ENCODE assay signal across 20 cellular contexts in genomic region chr2:202736826-202737225, GRCh38.
DNase-seq lines count a peak whose midpoint lies in the region; ATAC-seq, FAIRE-seq and TF ChIP-seq lines count a peak whose summit lies in the region.
"Had no signal": no experiment of that assay in that cellular context is flagged by ENCODE, and none has a peak within 500 bp of the region (broad histone marks: within the 10 kb centered on the region; RNA-seq: fewer than 3 reads in every experiment).

No MANE protein-coding gene starts in this region.

- no peak overlapping the region for H3K27ac Mint-ChIP-seq in activated naive CD4-positive, alpha-beta T cell treated with anti-CD3 and anti-CD28 coated beads for 36 hours
- peak overlapping the region; percentile 19 for H3K27ac Mint-ChIP-seq in CD4-positive, alpha-beta T cell
- H3K27ac Mint-ChIP-seq in naive thymus-derived CD8-positive, alpha-beta T cell, result peak overlapping the region in 8 of 10 donors; percentile 13 to 90 (median 72)
- H3K27ac Mint-ChIP-seq: HFFc6 had no signal

- H3K27me3 ChIP-seq in CD4-positive, alpha-beta T cell (ENCODE audit: control insufficient read depth, insufficient read depth, low read length), result no peaks in the 10 kb centered on the region
- H3K27me3 ChIP-seq: BLaER1 treated with 17β-estradiol and CSF1 and Interleukin-3, amounts not matched to agents 10 nM and 100 nM had no signal

- peaks cover 30% of the 10 kb centered on the region for H3K4me1 Mint-ChIP-seq in activated naive CD4-positive, alpha-beta T cell treated with anti-CD3 and anti-CD28 coated beads for 36 hours (ENCODE audit: low read depth)
- peaks cover 32% of the 10 kb centered on the region for H3K4me1 Mint-ChIP-seq in CD4-positive, alpha-beta T cell (ENCODE audit: low read depth)
- peaks cover 7 to 35% (median 28%) of the 10 kb centered on the region in 4 donors for H3K4me1 Mint-ChIP-seq in naive thymus-derived CD8-positive, alpha-beta T cell

- H3K9me3 ChIP-seq in CD4-positive, alpha-beta T cell (ENCODE audit: control insufficient read depth, low read length), result peaks cover 5% of the 10 kb centered on the region
- H3K9me3 ChIP-seq: Caco-2 had no signal

- H3K27ac ChIP-seq in CD4-positive, alpha-beta T cell (ENCODE audit: low read depth, low read length), result no peak overlapping the region
- H3K27ac ChIP-seq: BLaER1 treated with 17β-estradiol and CSF1 and Interleukin-3, amounts not matched to agents 10 nM and 100 nM; HL-60 had no signal

- peak; percentile 51 for ATAC-seq in CD4-positive, alpha-beta T cell (ENCODE audit: poor library complexity)
- peak; percentile 53 to 72 for ATAC-seq in naive thymus-derived CD8-positive, alpha-beta T cell
- ATAC-seq: HCT116 had no signal

- FAIRE-seq in RCC 7860 (lab: Jason Lieb, UNC), result no peak
- FAIRE-seq: D721Med, GM12892, GM18507 had no signal

- H3K27me3 Mint-ChIP-seq in activated naive CD4-positive, alpha-beta T cell treated with anti-CD3 and anti-CD28 coated beads for 36 hours (ENCODE audit: low read depth), result no peaks in the 10 kb centered on the region
- H3K27me3 Mint-ChIP-seq in CD4-positive, alpha-beta T cell, result no peaks in the 10 kb centered on the region
- no peaks in the 10 kb centered on the region for H3K27me3 Mint-ChIP-seq in naive thymus-derived CD8-positive, alpha-beta T cell
- H3K27me3 Mint-ChIP-seq: B cell had no signal

- CTCF ChIA-PET in activated naive CD4-positive, alpha-beta T cell treated with anti-CD3 and anti-CD28 coated beads for 36 hours (lab: Charles Lee), result interaction anchor here (0.8 to 1.7 kb wide), 2 partner anchors 19 to 148 kb away, joined by 3 to 4 read pairs; no protein-coding TSS in a partner anchor
- CTCF ChIA-PET in CD4-positive, alpha-beta T cell (lab: Charles Lee), result no interaction called here

- TF ChIP-seq CTCF in CD4-positive, alpha-beta T cell (IDR thresholded peaks at IDR 0.05), result no peak

- H3K36me3 Mint-ChIP-seq in activated naive CD4-positive, alpha-beta T cell treated with anti-CD3 and anti-CD28 coated beads for 36 hours (ENCODE audit: low read depth), result peaks cover 33% of the 10 kb centered on the region
- H3K36me3 Mint-ChIP-seq in CD4-positive, alpha-beta T cell (ENCODE audit: low read depth), result peaks cover 75% of the 10 kb centered on the region
- H3K36me3 Mint-ChIP-seq in naive thymus-derived CD8-positive, alpha-beta T cell, result peaks cover 11 to 63% (median 34%) of the 10 kb centered on the region in 3 donors

- H3K4me3 Mint-ChIP-seq in activated naive CD4-positive, alpha-beta T cell treated with anti-CD3 and anti-CD28 coated beads for 36 hours, result no peak overlapping the region
- H3K4me3 Mint-ChIP-seq in CD4-positive, alpha-beta T cell, result no peak overlapping the region
- peak overlapping the region in 8 of 10 donors; percentile 27 to 72 (median 54) for H3K4me3 Mint-ChIP-seq in naive thymus-derived CD8-positive, alpha-beta T cell
- H3K4me3 Mint-ChIP-seq: B cell; CD8-positive, alpha-beta memory T cell; HFFc6 had no signal

- H3K9me3 Mint-ChIP-seq in activated naive CD4-positive, alpha-beta T cell treated with anti-CD3 and anti-CD28 coated beads for 36 hours, result peaks cover 9% of the 10 kb centered on the region
- H3K9me3 Mint-ChIP-seq in CD4-positive, alpha-beta T cell, result no peaks in the 10 kb centered on the region
- peaks cover 0 to 22% (median 7%) of the 10 kb centered on the region in 9 donors for H3K9me3 Mint-ChIP-seq in naive thymus-derived CD8-positive, alpha-beta T cell

- intact Hi-C loops in activated naive CD4-positive, alpha-beta T cell treated with anti-CD3 and anti-CD28 coated beads for 36 hours (cut with micrococcal nuclease), result loop anchor here (2.0 kb wide), 1 partner anchor 20 kb away; no protein-coding TSS in a partner anchor
- intact Hi-C loops in CD4-positive, alpha-beta T cell (cut with DNase I, micrococcal nuclease), result no loop called here

- peak; percentile 23 for DNase-seq in activated naive CD4-positive, alpha-beta T cell treated with anti-CD3 and anti-CD28 coated beads for 36 hours
- no peak for DNase-seq in activated naive CD4-positive, alpha-beta T cell treated with Interleukin-2 at 50 U/mL for 16 hours
- DNase-seq in CD4-positive, alpha-beta T cell, result no peak
- DNase-seq in OCI-M1 (lab: John Stamatoyannopoulos, UW) (peak; percentile 30), RCC 7860 (ENCODE audit: low spot score) (no peak)
- peak in 1 of 10 donors; percentile 23 for DNase-seq in naive thymus-derived CD8-positive, alpha-beta T cell
- DNase-seq: Caco-2; CD8-positive, alpha-beta memory T cell; DMS79; GDM1; GOT3; H7; HFFc6 had no signal

- POLR2A ChIA-PET in CD4-positive, alpha-beta T cell (lab: Charles Lee), result interaction anchor here (0.6 to 2.5 kb wide), 3 partner anchors 94 to 1778 kb away, joined by 3 to 20 read pairs (median 3); partner anchors contain the start of gene FAM117B
- POLR2A ChIA-PET in naive thymus-derived CD8-positive, alpha-beta T cell (lab: Charles Lee), result interaction anchor here (0.6 to 2.3 kb wide), 3 partner anchors 37 to 468 kb away, joined by 3 to 7 read pairs (median 6); partner anchors contain the start of gene FAM117B

Comparison
In these comparisons a context has a peak if more than half of its experiments do, and no peak if none do; other contexts are left out.
1. DNase-seq: peak in activated naive CD4-positive, alpha-beta T cell treated with anti-CD3 and anti-CD28 coated beads for 36 hours (single experiment) and OCI-M1 (single experiment); none in activated naive CD4-positive, alpha-beta T cell treated with Interleukin-2 at 50 U/mL for 16 hours (single experiment), CD4-positive, alpha-beta T cell (0 of 10) and RCC 7860 (single experiment).
2. H3K4me3 Mint-ChIP-seq: peak in naive thymus-derived CD8-positive, alpha-beta T cell (8 of 10); none in activated naive CD4-positive, alpha-beta T cell treated with anti-CD3 and anti-CD28 coated beads for 36 hours (single experiment) and CD4-positive, alpha-beta T cell (single experiment).